In the genomic region with DNA sequence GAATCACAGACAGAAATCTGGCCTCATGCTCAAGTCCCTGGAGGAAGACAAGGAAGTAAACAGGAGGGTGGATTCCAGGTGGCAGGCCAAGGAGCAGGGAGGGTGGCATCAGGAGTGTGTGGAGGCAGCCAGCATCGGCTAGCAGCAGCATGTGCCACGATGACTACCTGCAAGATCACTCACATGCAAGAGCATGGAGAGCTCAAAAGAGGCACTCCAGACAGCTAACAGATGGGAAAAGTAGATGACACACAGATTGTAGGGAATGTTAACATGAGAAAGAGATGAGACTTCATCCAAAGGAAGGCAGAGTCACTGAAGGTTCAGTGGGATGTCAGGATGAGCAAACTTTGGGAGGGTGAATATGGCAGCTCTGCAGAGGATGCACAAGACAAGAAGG, we compare ENCODE assay signal across 16 cellular contexts.
"Had no signal": no experiment of that assay in that cellular context is flagged by ENCODE, and none has a peak within 500 bp of the region (broad histone marks: within the 10 kb centered on the region; RNA-seq: fewer than 3 reads in every experiment).

No MANE protein-coding gene starts in this region.

- H3K36me3 ChIP-seq: spleen had no signal

- H3K4me1 ChIP-seq: body of pancreas, spleen had no signal

- H3K4me3 ChIP-seq: body of pancreas, heart right ventricle, spleen had no signal

- H3K27ac ChIP-seq: body of pancreas, heart right ventricle, spleen had no signal

- DNase-seq: activated CD4-positive, alpha-beta T cell treated with anti-CD3 and anti-CD28 coated beads, Interleukin-2, amount 10 ng/mL, durations not matched to agents 7 days and 5 days; activated CD8-positive, alpha-beta memory T cell treated with anti-CD3 and anti-CD28 coated beads, Interleukin-2, amount 50 U/mL, for 4 hours; activated naive CD4-positive, alpha-beta T cell treated with anti-CD3 and anti-CD28 coated beads for 36 hours; activated T-cell treated with anti-CD3 and anti-CD28 coated beads, Interleukin-2, amount 50 U/mL, for 4 hours; body of pancreas; central memory CD4-positive, alpha-beta T cell; endodermal cell; erythroblast; heart right ventricle; kidney glomerular epithelial cell; occipital lobe; retina; spleen; stimulated activated CD8-positive, alpha-beta memory T cell treated with anti-CD3 and anti-CD28 coated beads, Interleukin-4, amount 100 ng/mL, for 48 hours; stimulated activated naive CD4-positive, alpha-beta T cell had no signal

- ATAC-seq: activated CD4-positive, CD25-positive, alpha-beta regulatory T cell treated with anti-CD3 and anti-CD28 coated beads, Interleukin-2, amount 50 U/mL, for 24 hours; activated T-cell treated with anti-CD3 and anti-CD28 coated beads, Interleukin-2, amount 50 U/mL, for 4 hours; body of pancreas; heart right ventricle had no signal

- H3K9me3 ChIP-seq: body of pancreas had no signal

- H3K27me3 ChIP-seq: body of pancreas, heart right ventricle, spleen had no signal
